Comparison of ENCODE assay signal across 10 cellular contexts in genomic region chr19:46812898-46813569, GRCh38. TPM values are rescaled to one million over a fixed set of nuclear protein-coding genes. Genes with fewer than 3 reads are reported as not detected.
DNase-seq lines count a peak whose midpoint lies in the region; ATAC-seq and TF ChIP-seq lines count a peak whose summit lies in the region.
"Had no signal": no experiment of that assay in that cellular context is flagged by ENCODE, and none has a peak within 500 bp of the region (broad histone marks: within the 10 kb centered on the region; RNA-seq: fewer than 3 reads in every experiment).

No MANE protein-coding gene starts in this region.

- H3K9ac ChIP-seq in NT2/D1 (ENCODE audit: insufficient read length, low read depth), result peak overlapping the region; percentile 50

- H3K4me1 ChIP-seq in NT2/D1 (ENCODE audit: insufficient read depth, insufficient read length), result peaks cover 2% of the 10 kb centered on the region
- H3K4me1 ChIP-seq in esophagus squamous epithelium, result peaks cover 0 to 17% (median 0%) of the 10 kb centered on the region in 3 donors
- H3K4me1 ChIP-seq: Caco-2 had no signal

- TF ChIP-seq CTCF in esophagus squamous epithelium (IDR thresholded peaks at IDR 0.05) (no peak), nephron progenitor cell (IDR thresholded peaks at IDR 0.05) (no peak)

- H3K9me3 Mint-ChIP-seq in nephron progenitor cell, result no peaks in the 10 kb centered on the region

- no peak for TF ChIP-seq POLR2A in esophagus squamous epithelium (IDR thresholded peaks at IDR 0.05)

- no peaks in the 10 kb centered on the region for H3K36me3 ChIP-seq in NT2/D1 (ENCODE audit: insufficient read depth, insufficient read length, low read length)
- no peaks in the 10 kb centered on the region for H3K36me3 ChIP-seq in esophagus squamous epithelium

- H3K4me3 Mint-ChIP-seq in nephron progenitor cell, result no peak overlapping the region
- H3K4me3 Mint-ChIP-seq: activated CD4-positive, alpha-beta T cell treated with anti-CD3 and anti-CD28 coated beads for 36 hours had no signal

- peaks cover 19% of the 10 kb centered on the region for H3K4me1 Mint-ChIP-seq in nephron progenitor cell
- H3K4me1 Mint-ChIP-seq: activated CD4-positive, alpha-beta T cell treated with anti-CD3 and anti-CD28 coated beads for 36 hours had no signal

- H3K4me3 ChIP-seq in NT2/D1 (ENCODE audit: insufficient read length, low read depth), result no peak overlapping the region
- no peak overlapping the region for H3K4me3 ChIP-seq in esophagus squamous epithelium

- no peaks in the 10 kb centered on the region for H3K27me3 Mint-ChIP-seq in nephron progenitor cell (ENCODE audit: low read depth, poor library complexity)
- H3K27me3 Mint-ChIP-seq: activated CD4-positive, alpha-beta T cell treated with anti-CD3 and anti-CD28 coated beads for 36 hours had no signal

- intact Hi-C loops in esophagus squamous epithelium (cut with DNase I), result no loop called here

- H3K36me3 Mint-ChIP-seq in nephron progenitor cell (ENCODE audit: low read depth), result no peaks in the 10 kb centered on the region

- ATAC-seq in HG02763 (IDR thresholded peaks at IDR 0.05; ENCODE audit: unreplicated experiment), result no peak
- ATAC-seq in GM21786 (IDR thresholded peaks at IDR 0.05; ENCODE audit: unreplicated experiment), result no peak
- ATAC-seq: activated CD4-positive, alpha-beta T cell treated with anti-CD3 and anti-CD28 coated beads for 36 hours had no signal

- peak overlapping the region; percentile 66 for H3K27ac Mint-ChIP-seq in nephron progenitor cell
- H3K27ac Mint-ChIP-seq: activated CD4-positive, alpha-beta T cell treated with anti-CD3 and anti-CD28 coated beads for 36 hours had no signal

- WGBS in esophagus squamous epithelium, 2 donors, result 60 to 69% methylated on average over 14 to 15 of the region's 21 CpGs

- H3K9me3 ChIP-seq in NT2/D1 (ENCODE audit: insufficient read depth, low read length) (no peaks in the 10 kb centered on the region), esophagus squamous epithelium (no peaks in the 10 kb centered on the region)
- H3K9me3 ChIP-seq: Caco-2 had no signal

- H3K27me3 ChIP-seq in NT2/D1 (ENCODE audit: insufficient read depth, insufficient read length), result no peaks in the 10 kb centered on the region
- no peaks in the 10 kb centered on the region for H3K27me3 ChIP-seq in esophagus squamous epithelium

- H3K27ac ChIP-seq in esophagus squamous epithelium, result peak overlapping the region in 3 of 4 donors; percentile 55 to 65 (median 60)

- DNase-seq in NT2/D1 (ENCODE audit: low read depth, low spot score) (no peak), esophagus squamous epithelium (lab: John Stamatoyannopoulos, UW) (no peak), nephron progenitor cell (peak; percentile 33), ureter (ENCODE audit: low spot score) (peak; percentile 60)
- no peak for DNase-seq in activated CD8-positive, alpha-beta memory T cell treated with anti-CD3 and anti-CD28 coated beads, Interleukin-2, amount 50 U/mL, for 48 hours
- DNase-seq: activated CD4-positive, alpha-beta T cell treated with anti-CD3 and anti-CD28 coated beads for 36 hours; Caco-2; NCI-H1105 treated with DMSO at 0.1 percent for 48 hours had no signal

RNA-seq across cellular contexts. Expression of gene SLC1A5, which starts 24.6 kb away (rescaled TPM):
- total RNA-seq in esophagus squamous epithelium (100 to 1,000 TPM in 3 of 4 donors, 10 to 100 TPM in 1; 97.3 to 156 (median 114) TPM), ureter (344 TPM)

RNA-seq across cellular contexts. Expression of gene AP2S1, which starts 37.6 kb away (rescaled TPM):
- 100 to 1,000 TPM in 3 of 4 donors, 10 to 100 TPM in 1; 83.0 to 230 (median 133) TPM for total RNA-seq in esophagus squamous epithelium
- total RNA-seq in ureter, result 73.7 TPM

RNA-seq across cellular contexts. Expression of gene ARHGAP35, which starts 47.8 kb away (rescaled TPM):
- total RNA-seq in esophagus squamous epithelium (10 to 100 TPM; 28.6 to 41.6 (median 32.1) TPM), ureter (84.0 TPM)

Comparison
In these comparisons a context has a peak if more than half of its experiments do, and no peak if none do; other contexts are left out.
1. DNase-seq: peak in nephron progenitor cell (single experiment) and ureter (single experiment); none in NT2/D1 (single experiment), esophagus squamous epithelium (single experiment) and activated CD8-positive, alpha-beta memory T cell treated with anti-CD3 and anti-CD28 coated beads, Interleukin-2, amount 50 U/mL, for 48 hours (single experiment).